15 cellular contexts compared by ENCODE assay signal in genomic region chr3:195033531-195034091, GRCh38.
DNase-seq lines count a peak whose midpoint lies in the region; ATAC-seq and TF ChIP-seq lines count a peak whose summit lies in the region.
"Had no signal": no experiment of that assay in that cellular context is flagged by ENCODE, and none has a peak within 500 bp of the region (broad histone marks: within the 10 kb centered on the region; RNA-seq: fewer than 3 reads in every experiment).

No MANE protein-coding gene starts in this region.

- RAD21 ChIA-PET in HCT116 (lab: Charles Lee; ENCODE audit: low non-redundant PET in 1 of 2, low total read pairs in 2 of 2, uncharacterized antibody in 2 of 2, unreplicated experiment in 2 of 2), result no interaction called here

- DNase-seq in A172 (ENCODE audit: low spot score), result peak; percentile 61
- peak; percentile 12 for DNase-seq in HCT116 (ENCODE audit: low read depth, low spot score)
- no peak for DNase-seq in activated B cell treated with CpG ODN at 0.5 μM for 24 hours
- DNase-seq in left lung, result peak in 1 of 2 donors; percentile 33
- no peak for DNase-seq in HUDEP-2 (lab: John Stamatoyannopoulos, UW; ENCODE audit: unreplicated experiment in 76 of 76)
- DNase-seq in SKM-1 treated with dmso at 0.1 percent for 144 hours (lab: John Stamatoyannopoulos, UW; ENCODE audit: unreplicated experiment), result no peak
- DNase-seq in natural killer cell treated with Interleukin-12 subunit alpha and Interleukin-12 subunit beta and Interleukin-15 and Interleukin-18, amount 100 ng/mL, for 72 hours (ENCODE audit: low spot score), result no peak
- DNase-seq: activated CD8-positive, alpha-beta memory T cell treated with anti-CD3 and anti-CD28 coated beads, Interleukin-2, amount 50 U/mL, for 4 hours; AML-193; anterior cingulate cortex; GM23248; stimulated activated CD4-positive, alpha-beta T cell treated with anti-CD3 and anti-CD28 coated beads, Interleukin-4, amount 100 ng/mL, for 24 hours had no signal

- no peaks in the 10 kb centered on the region for H3K36me3 ChIP-seq in HCT116 (ENCODE audit: control insufficient read depth in 1 of 2, insufficient read depth in 2 of 2, low read length in 2 of 2)
- H3K36me3 ChIP-seq in left lung, result no peaks in the 10 kb centered on the region
- H3K36me3 ChIP-seq: esophagus muscularis mucosa, suprapubic skin had no signal

- TF ChIP-seq POLR2A in HCT116 (IDR thresholded peaks at IDR 0.05; ENCODE audit: borderline replicate concordance, extremely low read depth, insufficient read depth, insufficient read length), result no peak

- POLR2A ChIA-PET in HCT116 (lab: Charles Lee) (no interaction called here), activated B cell treated with CpG ODN at 0.5 μM for 24 hours (lab: Charles Lee) (interaction anchor here (0.8 kb wide), 1 partner anchor 60 kb away, joined by 3 read pairs; no protein-coding TSS in a partner anchor)

- H2AFZ ChIP-seq in HCT116 (ENCODE audit: low read depth, low read length, poor library complexity, severe bottlenecking), result peak overlapping the region; percentile 82
- H2AFZ ChIP-seq: GM23248 had no signal

- H3K4me1 ChIP-seq in HCT116 (ENCODE audit: control insufficient read depth in 1 of 2, insufficient read depth in 2 of 2, low read length in 2 of 2), result peaks cover 10 to 17% of the 10 kb centered on the region in 2 experiments
- no peaks in the 10 kb centered on the region for H3K4me1 ChIP-seq in left lung

- H4K20me1 ChIP-seq in HCT116 (ENCODE audit: insufficient read depth), result no peaks in the 10 kb centered on the region

- peaks cover 2% of the 10 kb centered on the region for H3K9me3 Mint-ChIP-seq in activated B cell treated with CpG ODN at 0.5 μM for 24 hours
- no peaks in the 10 kb centered on the region for H3K9me3 Mint-ChIP-seq in natural killer cell treated with Interleukin-12 subunit alpha and Interleukin-12 subunit beta and Interleukin-15 and Interleukin-18, amount 100 ng/mL, for 72 hours

- no peak for TF ChIP-seq RAD21 in HCT116 (IDR thresholded peaks at IDR 0.05; ENCODE audit: low read depth)

- H3K4me3 ChIP-seq in HCT116 (replicated peaks in 1 of 2; ENCODE audit: low read depth in 1 of 2, low read length in 2 of 2) (no peak overlapping the region), left lung (no peak overlapping the region)
- H3K4me3 ChIP-seq: esophagus muscularis mucosa, GM23248, suprapubic skin had no signal

- BruUV-seq in HCT116 (replicated peaks; lab: Mats Ljungman, UMichigan), result no TSS peak

- H3K27me3 Mint-ChIP-seq in activated B cell treated with CpG ODN at 0.5 μM for 24 hours, result peaks cover 2% of the 10 kb centered on the region
- H3K27me3 Mint-ChIP-seq in natural killer cell treated with Interleukin-12 subunit alpha and Interleukin-12 subunit beta and Interleukin-15 and Interleukin-18, amount 100 ng/mL, for 72 hours, result peaks cover 0 to 2% of the 10 kb centered on the region in 2 donors

- H3K4me1 Mint-ChIP-seq in activated B cell treated with CpG ODN at 0.5 μM for 24 hours, result peaks cover 12% of the 10 kb centered on the region
- H3K4me1 Mint-ChIP-seq in natural killer cell treated with Interleukin-12 subunit alpha and Interleukin-12 subunit beta and Interleukin-15 and Interleukin-18, amount 100 ng/mL, for 72 hours (ENCODE audit: low read depth in 2 of 2), result no peaks in the 10 kb centered on the region

- peak overlapping the region; percentile 35 for H3K27ac Mint-ChIP-seq in activated B cell treated with CpG ODN at 0.5 μM for 24 hours
- H3K27ac Mint-ChIP-seq in natural killer cell treated with Interleukin-12 subunit alpha and Interleukin-12 subunit beta and Interleukin-15 and Interleukin-18, amount 100 ng/mL, for 72 hours, result no peak overlapping the region

- H3K27ac ChIP-seq in HCT116 (ENCODE audit: low read depth, low read length), result no peak overlapping the region
- H3K27ac ChIP-seq in left lung, result no peak overlapping the region
- H3K27ac ChIP-seq: esophagus muscularis mucosa, GM23248, suprapubic skin had no signal

- H3K4me3 Mint-ChIP-seq in activated B cell treated with CpG ODN at 0.5 μM for 24 hours, result no peak overlapping the region
- no peak overlapping the region for H3K4me3 Mint-ChIP-seq in natural killer cell treated with Interleukin-12 subunit alpha and Interleukin-12 subunit beta and Interleukin-15 and Interleukin-18, amount 100 ng/mL, for 72 hours

- peak overlapping the region; percentile 50 for H3K4me2 ChIP-seq in HCT116 (ENCODE audit: low read length)

- no peak overlapping the region for H3K9ac ChIP-seq in HCT116 (ENCODE audit: low read length)
- H3K9ac ChIP-seq: GM23248 had no signal

- TF ChIP-seq CTCF in HCT116 (IDR thresholded peaks at IDR 0.05 in 2 of 3, conservative IDR thresholded peaks at IDR 0.05 in 1 of 3; ENCODE audit: borderline replicate concordance in 1 of 3, insufficient read depth in 1 of 3, low read depth in 2 of 3, low read length in 2 of 3) (no peak), activated B cell treated with CpG ODN at 0.5 μM for 24 hours (IDR thresholded peaks at IDR 0.05) (no peak), left lung (IDR thresholded peaks at IDR 0.05) (no peak)

- H3K36me3 Mint-ChIP-seq in activated B cell treated with CpG ODN at 0.5 μM for 24 hours (ENCODE audit: low read depth), result no peaks in the 10 kb centered on the region
- H3K36me3 Mint-ChIP-seq in natural killer cell treated with Interleukin-12 subunit alpha and Interleukin-12 subunit beta and Interleukin-15 and Interleukin-18, amount 100 ng/mL, for 72 hours, result no peaks in the 10 kb centered on the region

- ATAC-seq in HCT116 (peak; percentile 75), activated B cell treated with CpG ODN at 0.5 μM for 24 hours (ENCODE audit: low read depth) (peak; percentile 73), left lung (peak; percentile 84), GM18873 (IDR thresholded peaks at IDR 0.05; ENCODE audit: low FRiP score, unreplicated experiment) (no peak)
- no peak for ATAC-seq in natural killer cell treated with Interleukin-12 subunit alpha and Interleukin-12 subunit beta and Interleukin-15 and Interleukin-18, amount 100 ng/mL, for 72 hours

- no peaks in the 10 kb centered on the region for H3K9me2 ChIP-seq in HCT116 (ENCODE audit: insufficient read depth)

- peaks cover 11% of the 10 kb centered on the region; the same call in 1 of the 2 replicates for H3K27me3 ChIP-seq in HCT116 (ENCODE audit: insufficient read depth, low read length)
- no peaks in the 10 kb centered on the region for H3K27me3 ChIP-seq in left lung
- H3K27me3 ChIP-seq: esophagus muscularis mucosa, suprapubic skin had no signal

- no peaks in the 10 kb centered on the region for H3K79me2 ChIP-seq in HCT116 (ENCODE audit: insufficient read depth, low read length)

- intact Hi-C loops in HCT116 (cut with micrococcal nuclease) (no loop called here), activated B cell treated with CpG ODN at 0.5 μM for 24 hours (cut with micrococcal nuclease) (no loop called here), left lung (cut with DNase I) (no loop called here)

- H3K9me3 ChIP-seq in HCT116 (ENCODE audit: control insufficient read depth in 1 of 2, insufficient read depth in 1 of 2, low read depth in 1 of 2, low read length in 2 of 2), result no peaks in the 10 kb centered on the region
- no peaks in the 10 kb centered on the region for H3K9me3 ChIP-seq in left lung
- H3K9me3 ChIP-seq: suprapubic skin had no signal

- CTCF ChIA-PET in HCT116 (lab: Charles Lee), result interaction anchor here (3.0 kb wide), 1 partner anchor 351 kb away, joined by 9 read pairs; no protein-coding TSS in a partner anchor
- CTCF ChIA-PET in activated B cell treated with CpG ODN at 0.5 μM for 24 hours (lab: Charles Lee), result no interaction called here

TF ChIP-seq in HCT116, 20 proteins besides CTCF, POLR2A, EP300 and RAD21 (continues in another document):
- TF ChIP-seq YY1 (IDR thresholded peaks at IDR 0.05; ENCODE audit: extremely low read depth, insufficient replicate concordance, low read depth, low read length) (no peak), REST (IDR thresholded peaks at IDR 0.05; ENCODE audit: low read depth) (no peak), SP1 (IDR thresholded peaks at IDR 0.05; ENCODE audit: low read depth) (peak; percentile 57; the same call in 1 of the 2 replicates), ELF1 (IDR thresholded peaks at IDR 0.05; ENCODE audit: borderline replicate concordance, low read depth) (no peak), FOSL1 (IDR thresholded peaks at IDR 0.05; ENCODE audit: low read depth) (peak; percentile 74), SRF (IDR thresholded peaks at IDR 0.05; ENCODE audit: low read depth) (no peak), ATF3 (IDR thresholded peaks at IDR 0.05) (no peak), CBX3 (IDR thresholded peaks at IDR 0.05; ENCODE audit: low read depth) (no peak), EZH2 (IDR thresholded peaks at IDR 0.05) (no peak), JUND (IDR thresholded peaks at IDR 0.05) (peak; percentile 73)

Comparison
In these comparisons a context has a peak if more than half of its experiments do, and no peak if none do; other contexts are left out.
1. DNase-seq: peak in A172 (single experiment) and HCT116 (single experiment); none in activated B cell treated with CpG ODN at 0.5 μM for 24 hours (single experiment), HUDEP-2 (0 of 76), SKM-1 treated with dmso at 0.1 percent for 144 hours (single experiment) and natural killer cell treated with Interleukin-12 subunit alpha and Interleukin-12 subunit beta and Interleukin-15 and Interleukin-18, amount 100 ng/mL, for 72 hours (single experiment).
2. ATAC-seq: peak in HCT116 (single experiment), activated B cell treated with CpG ODN at 0.5 μM for 24 hours (single experiment) and left lung (single experiment); none in GM18873 (single experiment) and natural killer cell treated with Interleukin-12 subunit alpha and Interleukin-12 subunit beta and Interleukin-15 and Interleukin-18, amount 100 ng/mL, for 72 hours (0 of 2).